In genomic region chr18:3213231-3214059, GRCh38 we compare ENCODE assay signal across 12 cellular contexts. TPM values are rescaled to one million over a fixed set of nuclear protein-coding genes. Genes with fewer than 3 reads are reported as not detected.
DNase-seq lines count a peak whose midpoint lies in the region; ATAC-seq and TF ChIP-seq lines count a peak whose summit lies in the region.
"Had no signal": no experiment of that assay in that cellular context is flagged by ENCODE, and none has a peak within 500 bp of the region (broad histone marks: within the 10 kb centered on the region; RNA-seq: fewer than 3 reads in every experiment).

No MANE protein-coding gene starts in this region.

- no peak for ATAC-seq in heart right ventricle
- ATAC-seq in left cardiac atrium, result no peak
- no peak for ATAC-seq in HG03460 (IDR thresholded peaks at IDR 0.05; ENCODE audit: unreplicated experiment)
- ATAC-seq: activated CD8-positive, alpha-beta memory T cell treated with anti-CD3 and anti-CD28 coated beads, Interleukin-2, amount 10 ng/mL, durations not matched to agents 7 days and 5 days had no signal

- DNase-seq in heart right ventricle (no peak), left cardiac atrium (no peak), RPMI8226 (peak; percentile 57), esophagus muscularis mucosa (ENCODE audit: extremely low spot score) (peak; percentile 17), transverse colon (no peak), NOMO-1 treated with dmso at 0.1 percent for 144 hours (lab: John Stamatoyannopoulos, UW; ENCODE audit: unreplicated experiment) (no peak), NCI-H1105 treated with DMSO at 0.1 percent for 48 hours (lab: John Stamatoyannopoulos, UW) (no peak)
- DNase-seq: activated CD8-positive, alpha-beta memory T cell treated with anti-CD3 and anti-CD28 coated beads, Interleukin-2, amount 10 ng/mL, durations not matched to agents 7 days and 5 days; NCI-H2081; SJCRH30 had no signal

- WGBS in heart right ventricle, 2 donors, result 22 to 30% methylated on average over 6 of the region's 6 CpGs
- 38% methylated on average over 6 of the region's 6 CpGs for WGBS in esophagus muscularis mucosa
- 41 to 42% methylated on average over 6 of the region's 6 CpGs for WGBS in transverse colon (ENCODE audit: low coverage in 1 of 2), 2 donors

- no peaks in the 10 kb centered on the region for H3K27me3 ChIP-seq in heart right ventricle
- no peaks in the 10 kb centered on the region for H3K27me3 ChIP-seq in esophagus muscularis mucosa
- no peaks in the 10 kb centered on the region for H3K27me3 ChIP-seq in transverse colon
- H3K27me3 ChIP-seq: SJCRH30 had no signal

- peak overlapping the region in 9 of 10 donors; percentile 10 to 65 (median 29) for H3K4me3 ChIP-seq in heart right ventricle
- no peak overlapping the region for H3K4me3 ChIP-seq in esophagus muscularis mucosa
- no peak overlapping the region for H3K4me3 ChIP-seq in transverse colon
- H3K4me3 ChIP-seq: prostate gland, SJCRH30 had no signal

- no peak for TF ChIP-seq POLR2A in esophagus muscularis mucosa (IDR thresholded peaks at IDR 0.05; ENCODE audit: low read depth)
- no peak for TF ChIP-seq POLR2A in transverse colon (IDR thresholded peaks at IDR 0.05)

- H3K9me3 ChIP-seq in heart right ventricle, result no peaks in the 10 kb centered on the region
- no peaks in the 10 kb centered on the region for H3K9me3 ChIP-seq in esophagus muscularis mucosa
- no peaks in the 10 kb centered on the region for H3K9me3 ChIP-seq in transverse colon
- H3K9me3 ChIP-seq: prostate gland, SJCRH30 had no signal

- H3K4me1 ChIP-seq in heart right ventricle (peaks cover 0 to 79% (median 44%) of the 10 kb centered on the region in 9 donors), esophagus muscularis mucosa (peaks cover 31 to 59% (median 50%) of the 10 kb centered on the region in 4 donors), transverse colon (peaks cover 6 to 53% (median 20%) of the 10 kb centered on the region in 4 donors)
- H3K4me1 ChIP-seq: prostate gland had no signal

- H3K36me3 ChIP-seq in heart right ventricle (peaks cover 0 to 71% (median 5%) of the 10 kb centered on the region in 9 donors), esophagus muscularis mucosa (peaks cover 3 to 44% (median 10%) of the 10 kb centered on the region in 4 donors), transverse colon (no peaks in the 10 kb centered on the region)
- H3K36me3 ChIP-seq: prostate gland, SJCRH30 had no signal

- TF ChIP-seq CTCF in heart right ventricle (IDR thresholded peaks at IDR 0.05) (no peak), esophagus muscularis mucosa (IDR thresholded peaks at IDR 0.05) (no peak), transverse colon (IDR thresholded peaks at IDR 0.05) (no peak)

- intact Hi-C loops in heart right ventricle (cut with DNase I), result no loop called here
- intact Hi-C loops in left cardiac atrium (cut with DNase I), result no loop called here
- intact Hi-C loops in esophagus muscularis mucosa (cut with DNase I), result no loop called here
- intact Hi-C loops in transverse colon (cut with DNase I; ENCODE audit: low total_unique reads), result no loop called here

- peak overlapping the region in 8 of 10 donors; percentile 22 to 96 (median 95) for H3K27ac ChIP-seq in heart right ventricle
- peak overlapping the region; percentile 37 to 51 (median 45) for H3K27ac ChIP-seq in esophagus muscularis mucosa (replicated peaks in 1 of 4)
- H3K27ac ChIP-seq in transverse colon, result peak overlapping the region in 3 of 4 donors; percentile 33 to 48 (median 34)
- H3K27ac ChIP-seq: prostate gland, SJCRH30 had no signal

- in situ Hi-C loops in transverse colon (cut with MboI; ENCODE audit: low pct_ligation_motif_present in 1 of 4, low pct_unique_long_range_greater_than_20kb in 1 of 4, low sequenced_read_pairs in 3 of 4), result no loop called here

- no peak for TF ChIP-seq EP300 in esophagus muscularis mucosa (IDR thresholded peaks at IDR 0.05)
- no peak for TF ChIP-seq EP300 in transverse colon (IDR thresholded peaks at IDR 0.05; ENCODE audit: low read depth)

RNA-seq across cellular contexts. Expression of gene MYOM1, which starts 6.3 kb away (rescaled TPM):
- total RNA-seq in heart right ventricle, result 1,000 to 10,000 TPM in 4 of 10 donors, 100 to 1,000 TPM in 6; 514 to 1,558 (median 939) TPM
- 100 to 1,000 TPM in 1 of 2 donors, 10 to 100 TPM in 1; 94.4 to 174 TPM for polyA plus RNA-seq in heart right ventricle
- total RNA-seq in left cardiac atrium, result 100 to 1,000 TPM; 263 to 351 TPM
- total RNA-seq in esophagus muscularis mucosa, result 10 to 100 TPM; 13.3 to 31.7 (median 16.5) TPM
- 10 to 100 TPM in 1 of 4 donors, 1 to 10 TPM in 3; 6.0 to 30.4 (median 7.7) TPM for total RNA-seq in transverse colon

RNA-seq across cellular contexts. Expression of gene MYL12A, which starts 34.2 kb away (rescaled TPM):
- total RNA-seq in heart right ventricle (1,000 to 10,000 TPM in 9 of 10 donors, 100 to 1,000 TPM in 1; 952 to 8,349 (median 4,124) TPM), left cardiac atrium (100 to 1,000 TPM; 919 to 945 TPM), esophagus muscularis mucosa (100 to 1,000 TPM; 297 to 460 (median 380) TPM), transverse colon (100 to 1,000 TPM; 257 to 511 (median 338) TPM)
- 1,000 to 10,000 TPM in 1 of 2 donors, 100 to 1,000 TPM in 1; 708 to 3,345 TPM for polyA plus RNA-seq in heart right ventricle

RNA-seq across cellular contexts. Expression of gene MYL12B, which starts 48.5 kb away (rescaled TPM):
- total RNA-seq in heart right ventricle (100 to 1,000 TPM; 153 to 241 (median 190) TPM), left cardiac atrium (100 to 1,000 TPM; 161 to 230 TPM), esophagus muscularis mucosa (100 to 1,000 TPM; 211 to 279 (median 244) TPM), transverse colon (100 to 1,000 TPM in 3 of 4 donors, 10 to 100 TPM in 1; 78.2 to 558 (median 337) TPM)
- polyA plus RNA-seq in heart right ventricle, result 100 to 1,000 TPM; 292 to 457 TPM

Comparison
In these comparisons a context has a peak if more than half of its experiments do, and no peak if none do; other contexts are left out.
1. DNase-seq: peak in RPMI8226 (single experiment) and esophagus muscularis mucosa (single experiment); none in heart right ventricle (0 of 2), left cardiac atrium (single experiment), transverse colon (single experiment), NOMO-1 treated with dmso at 0.1 percent for 144 hours (single experiment) and NCI-H1105 treated with DMSO at 0.1 percent for 48 hours (single experiment).
2. H3K27ac ChIP-seq: peak in every context shown above with its lines; median percentile 95 in heart right ventricle; 45 in esophagus muscularis mucosa; 34 in transverse colon.
3. H3K4me3 ChIP-seq: peak in heart right ventricle (9 of 10); none in esophagus muscularis mucosa (0 of 4) and transverse colon (0 of 4).
4. RNA of gene MYOM1, which starts 6.3 kb away (total RNA-seq): 514 to 1,558 TPM in heart right ventricle and 263 to 351 TPM in left cardiac atrium; 13.3 to 31.7 TPM in esophagus muscularis mucosa and 6.0 to 30.4 TPM in transverse colon; every median in the first group is over 4 times any median in the second.